13 cellular contexts compared by ENCODE assay signal in the genomic region with DNA sequence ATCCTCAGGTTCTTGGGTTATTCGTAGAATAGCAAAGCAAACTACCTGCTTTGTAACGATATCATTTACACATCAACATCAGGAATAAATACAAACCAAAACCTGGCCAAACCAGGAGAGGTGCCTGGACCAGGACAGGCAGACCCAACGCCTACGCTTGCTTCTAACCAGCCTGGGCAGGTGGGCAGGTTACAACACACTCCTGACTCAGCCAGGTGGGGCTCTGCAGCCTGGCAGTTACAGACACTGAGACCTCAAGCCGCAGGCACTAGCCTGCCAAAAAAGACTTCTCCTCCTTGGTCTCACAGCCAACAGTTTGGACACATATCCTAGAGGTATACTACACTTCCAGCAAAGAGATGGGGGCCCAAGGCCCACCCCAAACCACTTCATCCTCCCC. TPM values are rescaled to one million over a fixed set of nuclear protein-coding genes. Genes with fewer than 3 reads are reported as not detected.
DNase-seq lines count a peak whose midpoint lies in the region; ATAC-seq and TF ChIP-seq lines count a peak whose summit lies in the region.
"Had no signal": no experiment of that assay in that cellular context is flagged by ENCODE, and none has a peak within 500 bp of the region (broad histone marks: within the 10 kb centered on the region; RNA-seq: fewer than 3 reads in every experiment).

No MANE protein-coding gene starts in this region.

- no peak for TF ChIP-seq CTCF in PC-9 (conservative IDR thresholded peaks at IDR 0.05)
- no peak for TF ChIP-seq CTCF in left lung (IDR thresholded peaks at IDR 0.05)

- H3K4me1 ChIP-seq in CD4-positive, alpha-beta memory T cell (ENCODE audit: insufficient read depth, low read length): peaks cover 91% of the 10 kb centered on the region
- peaks cover 99% of the 10 kb centered on the region for H3K4me1 ChIP-seq in PC-9 (replicated peaks; ENCODE audit: insufficient read depth)
- H3K4me1 ChIP-seq in left lung: peaks cover 15 to 96% of the 10 kb centered on the region in 2 donors

- peaks cover 87% of the 10 kb centered on the region for H3F3A ChIP-seq in PC-9 (ENCODE audit: insufficient read depth, low read depth)

- H2AFZ ChIP-seq in PC-9: no peak overlapping the region

- ATAC-seq in GM21528 (IDR thresholded peaks at IDR 0.05; ENCODE audit: low FRiP score, unreplicated experiment) (peak; percentile 18), left lung (peak; percentile 25)
- ATAC-seq: heart left ventricle had no signal

- intact Hi-C loops in CD4-positive, alpha-beta memory T cell (cut with micrococcal nuclease): no loop called here
- intact Hi-C loops in PC-9 (cut with micrococcal nuclease; ENCODE audit: unreplicated experiment) (loop anchor here (2.0 kb wide), 1 partner anchor 34 kb away; no protein-coding TSS in a partner anchor), left lung (cut with DNase I) (no loop called here)

- H3K4me3 ChIP-seq in CD4-positive, alpha-beta memory T cell (ENCODE audit: low read length in 2 of 2): no peak overlapping the region
- H3K4me3 ChIP-seq in PC-9 (0 out of 2 replicates have a peak overlapping the region, but pooled peaks have one; percentile 8), left lung (no peak overlapping the region)
- H3K4me3 ChIP-seq: heart left ventricle, SJSA1 had no signal

- H3K4me1 Mint-ChIP-seq in CD4-positive, alpha-beta memory T cell: peaks cover 68 to 96% (median 83%) of the 10 kb centered on the region in 4 donors

- peaks cover 100% of the 10 kb centered on the region for H4K20me1 ChIP-seq in PC-9 (ENCODE audit: insufficient read depth)

- H3K4me3 Mint-ChIP-seq in CD4-positive, alpha-beta memory T cell: peak overlapping the region in 7 of 8 donors; percentile 36 to 84 (median 65)

- H3K9me3 Mint-ChIP-seq in CD4-positive, alpha-beta memory T cell: no peaks in the 10 kb centered on the region

- H3K36me3 ChIP-seq in CD4-positive, alpha-beta memory T cell (ENCODE audit: insufficient read depth, low read length): no peaks in the 10 kb centered on the region
- H3K36me3 ChIP-seq in PC-9 (ENCODE audit: low read depth) (peaks cover 5% of the 10 kb centered on the region; the same call in 1 of the 2 replicates), left lung (no peaks in the 10 kb centered on the region)
- H3K36me3 ChIP-seq: heart left ventricle had no signal

- no peaks in the 10 kb centered on the region for H3K27me3 Mint-ChIP-seq in CD4-positive, alpha-beta memory T cell

- DNase-seq in CD4-positive, alpha-beta memory T cell: no peak
- peak; percentile 81 to 87 for DNase-seq in PC-9
- no peak for DNase-seq in left lung
- no peak for DNase-seq in D341Med (ENCODE audit: low spot score)
- no peak for DNase-seq in stimulated activated CD4-positive, alpha-beta T cell treated with anti-CD3 and anti-CD28 coated beads, Interleukin-4, amount 100 ng/mL, for 1 hour
- DNase-seq in AG20443 (ENCODE audit: low spot score): no peak
- no peak for DNase-seq in SHP77 treated with DMSO at 0.1 percent for 48 hours (lab: John Stamatoyannopoulos, UW)
- DNase-seq: aorta, DND-41, heart left ventricle had no signal

- H3K4me2 ChIP-seq in PC-9: peak overlapping the region; percentile 54
- H3K4me2 ChIP-seq: KMS-11 had no signal

- CTCF ChIA-PET in CD4-positive, alpha-beta memory T cell (lab: Charles Lee; ENCODE audit: partially characterized antibody): no interaction called here
- CTCF ChIA-PET in PC-9 (lab: Charles Lee): no interaction called here

- peaks cover 0 to 13% of the 10 kb centered on the region in 2 donors for H3K36me3 Mint-ChIP-seq in CD4-positive, alpha-beta memory T cell

- POLR2A ChIA-PET in CD4-positive, alpha-beta memory T cell (lab: Charles Lee; ENCODE audit: partially characterized antibody): interaction anchor here (1.2 kb wide), 1 partner anchor 30 kb away, joined by 3 read pairs; no protein-coding TSS in a partner anchor
- POLR2A ChIA-PET in PC-9 (lab: Charles Lee; ENCODE audit: unreplicated experiment): no interaction called here

- peaks cover 100% of the 10 kb centered on the region for H3K79me2 ChIP-seq in PC-9 (ENCODE audit: low read depth)

- H3K9me2 ChIP-seq in PC-9 (ENCODE audit: insufficient read depth): no peaks in the 10 kb centered on the region

- no TSS peak for BruUV-seq in PC-9 (replicated peaks; lab: Mats Ljungman, UMichigan)

- no peak overlapping the region for H3K27ac ChIP-seq in CD4-positive, alpha-beta memory T cell (ENCODE audit: low read depth, low read length)
- H3K27ac ChIP-seq in PC-9 (peak overlapping the region; percentile 55), left lung (no peak overlapping the region)
- H3K27ac ChIP-seq: heart left ventricle, KMS-11, SJSA1 had no signal

- no peaks in the 10 kb centered on the region for H3K27me3 ChIP-seq in CD4-positive, alpha-beta memory T cell (ENCODE audit: insufficient read depth, low read length)
- H3K27me3 ChIP-seq in PC-9 (ENCODE audit: insufficient read depth, low read depth) (no peaks in the 10 kb centered on the region), left lung (no peaks in the 10 kb centered on the region)
- H3K27me3 ChIP-seq: heart left ventricle, SJSA1 had no signal

- H3K27ac Mint-ChIP-seq in CD4-positive, alpha-beta memory T cell: peak overlapping the region; percentile 47 to 89 (median 66)

- H3K9me3 ChIP-seq in CD4-positive, alpha-beta memory T cell (ENCODE audit: control insufficient read depth in 1 of 2, low read length in 2 of 2): no peaks in the 10 kb centered on the region
- H3K9me3 ChIP-seq in PC-9 (ENCODE audit: insufficient read depth, low read depth): no peaks in the 10 kb centered on the region
- no peaks in the 10 kb centered on the region for H3K9me3 ChIP-seq in left lung
- H3K9me3 ChIP-seq: heart left ventricle, SJSA1 had no signal

RNA-seq across cellular contexts. Expression of a gene that starts 14.0 kb away (rescaled TPM):
- total RNA-seq in CD4-positive, alpha-beta memory T cell: 100 to 1,000 TPM; 229 to 246 TPM
- 10 to 100 TPM in 1 of 2 donors, 1 to 10 TPM in 1; 3.9 to 49.7 TPM for polyA plus RNA-seq in CD4-positive, alpha-beta memory T cell
- total RNA-seq in PC-9 (2021) (206 and 220 TPM in 2 replicates), left lung (100 to 1,000 TPM in 1 of 2 donors, 10 to 100 TPM in 1; 98.2 to 123 TPM)

RNA-seq across cellular contexts. Expression of a gene that starts 31.8 kb away (rescaled TPM):
- 100 to 1,000 TPM; 157 to 160 TPM for total RNA-seq in CD4-positive, alpha-beta memory T cell
- 10 to 100 TPM; 46.4 to 48.5 TPM for polyA plus RNA-seq in CD4-positive, alpha-beta memory T cell
- 160 and 198 TPM in 2 replicates for total RNA-seq in PC-9 (2021)
- total RNA-seq in left lung: 10 to 100 TPM; 79.3 to 79.5 TPM

Comparison
In these comparisons a context has a peak if more than half of its experiments do, and no peak if none do; other contexts are left out.
1. DNase-seq: peak in PC-9 (2 of 2); none in CD4-positive, alpha-beta memory T cell (0 of 5), left lung (0 of 2), D341Med (single experiment), stimulated activated CD4-positive, alpha-beta T cell treated with anti-CD3 and anti-CD28 coated beads, Interleukin-4, amount 100 ng/mL, for 1 hour (single experiment), AG20443 (single experiment) and SHP77 treated with DMSO at 0.1 percent for 48 hours (single experiment).